ENCODE assay signal across 22 cellular contexts in the genomic region with DNA sequence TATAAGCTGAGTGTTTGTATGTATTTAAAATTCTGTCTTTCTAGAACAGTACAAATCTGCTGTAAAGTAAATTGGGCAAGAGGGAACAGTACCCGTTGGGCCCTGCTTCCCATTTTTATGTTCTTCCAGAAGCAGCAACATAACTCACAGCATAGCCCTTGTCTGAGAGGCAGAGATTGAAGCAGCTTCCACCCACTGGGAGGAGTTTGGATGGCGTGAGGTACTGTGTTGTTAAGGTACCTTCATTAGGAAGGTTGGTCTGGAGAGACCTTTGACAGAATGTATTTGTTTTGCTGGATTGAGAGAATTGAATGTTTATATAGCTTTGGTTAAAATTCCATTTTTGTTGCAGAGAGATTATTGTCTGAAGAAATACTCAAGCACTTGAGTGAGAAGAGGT. TPM values are rescaled to one million over a fixed set of nuclear protein-coding genes. Genes with fewer than 3 reads are reported as not detected.
"Had no signal": no experiment of that assay in that cellular context is flagged by ENCODE, and none has a peak within 500 bp of the region (broad histone marks: within the 10 kb centered on the region; RNA-seq: fewer than 3 reads in every experiment).

No MANE protein-coding gene starts in this region.

- H3K27me3 Mint-ChIP-seq: activated CD4-positive, alpha-beta T cell treated with anti-CD3 and anti-CD28 coated beads, Interleukin-2, amount 10 ng/mL, durations not matched to agents 7 days and 5 days; dendritic cell treated with granulocyte-macrophage colony-stimulating factor and Interleukin-4, amounts not matched to agents 40 ng/mL and 50 ng/mL, for 4 days; T-helper 17 cell had no signal

- FAIRE-seq: TTC549 had no signal

- H3K36me3 ChIP-seq: sigmoid colon, suprapubic skin, upper lobe of left lung had no signal

- ATAC-seq: activated T-helper 17 cell treated with anti-CD3 and anti-CD28 coated beads, Interleukin-2, amount 50 U/mL, for 72 hours; effector memory CD8-positive, alpha-beta T cell; naive thymus-derived CD4-positive, alpha-beta T cell; psoas muscle; stimulated activated naive CD8-positive, alpha-beta T cell treated with anti-CD3 and anti-CD28 coated beads, Interleukin-15, Interleukin-2, amounts not matched to agents 100 U/mL and 50 U/mL, for 24 hours; T-helper 17 cell had no signal

- DNase-seq: activated CD4-positive, alpha-beta T cell treated with anti-CD3 and anti-CD28 coated beads, Interleukin-2, amount 10 ng/mL, durations not matched to agents 7 days and 5 days; activated CD4-positive, CD25-positive, alpha-beta regulatory T cell; activated CD8-positive, alpha-beta memory T cell treated with anti-CD3 and anti-CD28 coated beads for 24 hours; activated naive CD4-positive, alpha-beta T cell treated with anti-CD3 and anti-CD28 coated beads for 36 hours; effector memory CD8-positive, alpha-beta T cell; erythroblast; hypothalamus; kidney glomerular epithelial cell; naive thymus-derived CD4-positive, alpha-beta T cell; nucleus accumbens; psoas muscle; sigmoid colon; stimulated activated CD4-positive, alpha-beta T cell treated with anti-CD3 and anti-CD28 coated beads, Interleukin-12 subunit alpha, Interleukin-12 subunit beta, amount 100 ng/mL, for 4 hours; stimulated activated naive CD8-positive, alpha-beta T cell treated with anti-CD3 and anti-CD28 coated beads, Interleukin-15, Interleukin-2, amounts not matched to agents 100 U/mL and 50 U/mL, for 24 hours; T-helper 17 cell had no signal

- H3K27ac ChIP-seq: psoas muscle, suprapubic skin had no signal

- H3K9me3 ChIP-seq: psoas muscle, sigmoid colon, suprapubic skin, upper lobe of left lung had no signal

- H3K4me1 Mint-ChIP-seq: activated CD4-positive, alpha-beta T cell treated with anti-CD3 and anti-CD28 coated beads, Interleukin-2, amount 10 ng/mL, durations not matched to agents 7 days and 5 days; activated T-helper 17 cell treated with anti-CD3 and anti-CD28 coated beads, Interleukin-2, amount 50 U/mL, for 72 hours; central memory CD8-positive, alpha-beta T cell; naive thymus-derived CD4-positive, alpha-beta T cell had no signal

- H3K4me1 ChIP-seq: psoas muscle had no signal

- H3K9me3 Mint-ChIP-seq: activated CD4-positive, alpha-beta T cell treated with anti-CD3 and anti-CD28 coated beads, Interleukin-2, amount 10 ng/mL, durations not matched to agents 7 days and 5 days; activated naive CD4-positive, alpha-beta T cell treated with anti-CD3 and anti-CD28 coated beads for 36 hours; activated T-helper 17 cell treated with anti-CD3 and anti-CD28 coated beads, Interleukin-2, amount 50 U/mL, for 72 hours; central memory CD8-positive, alpha-beta T cell; dendritic cell treated with granulocyte-macrophage colony-stimulating factor and Interleukin-4, amounts not matched to agents 40 ng/mL and 50 ng/mL, for 4 days; effector memory CD8-positive, alpha-beta T cell; naive thymus-derived CD4-positive, alpha-beta T cell had no signal

- H3K27me3 ChIP-seq: sigmoid colon, suprapubic skin, upper lobe of left lung had no signal

- H3K36me3 Mint-ChIP-seq: naive thymus-derived CD4-positive, alpha-beta T cell had no signal

- H3K4me3 Mint-ChIP-seq: activated CD4-positive, alpha-beta T cell treated with anti-CD3 and anti-CD28 coated beads, Interleukin-2, amount 10 ng/mL, durations not matched to agents 7 days and 5 days; activated naive CD4-positive, alpha-beta T cell treated with anti-CD3 and anti-CD28 coated beads for 36 hours; activated T-helper 17 cell treated with anti-CD3 and anti-CD28 coated beads, Interleukin-2, amount 50 U/mL, for 72 hours; central memory CD8-positive, alpha-beta T cell; dendritic cell treated with granulocyte-macrophage colony-stimulating factor and Interleukin-4, amounts not matched to agents 40 ng/mL and 50 ng/mL, for 4 days; effector memory CD8-positive, alpha-beta T cell; naive thymus-derived CD4-positive, alpha-beta T cell; T-helper 17 cell had no signal

- H3K4me3 ChIP-seq: lung, psoas muscle, sigmoid colon, suprapubic skin, upper lobe of left lung had no signal

- H3K27ac Mint-ChIP-seq: activated CD4-positive, alpha-beta T cell treated with anti-CD3 and anti-CD28 coated beads, Interleukin-2, amount 10 ng/mL, durations not matched to agents 7 days and 5 days; activated naive CD4-positive, alpha-beta T cell treated with anti-CD3 and anti-CD28 coated beads for 36 hours; activated T-helper 17 cell treated with anti-CD3 and anti-CD28 coated beads, Interleukin-2, amount 50 U/mL, for 72 hours; dendritic cell treated with granulocyte-macrophage colony-stimulating factor and Interleukin-4, amounts not matched to agents 40 ng/mL and 50 ng/mL, for 4 days; effector memory CD8-positive, alpha-beta T cell; naive thymus-derived CD4-positive, alpha-beta T cell; T-helper 17 cell had no signal

RNA-seq across cellular contexts. Expression of a gene that starts 24.8 kb away (rescaled TPM):
- polyA plus RNA-seq: naive thymus-derived CD4-positive, alpha-beta T cell had no signal
